Comparison of ENCODE assay signal across 13 cellular contexts in genomic region chr7:7134036-7134435, GRCh38. TPM values are rescaled to one million over a fixed set of nuclear protein-coding genes. Genes with fewer than 3 reads are reported as not detected.
A peak's percentile ranks its signal among the peaks of the same experiment; 100 is the strongest.
DNase-seq lines count a peak whose midpoint lies in the region; ATAC-seq and TF ChIP-seq lines count a peak whose summit lies in the region.
"Had no signal": no experiment of that assay in that cellular context is flagged by ENCODE, and none has a peak within 500 bp of the region (broad histone marks: within the 10 kb centered on the region; RNA-seq: fewer than 3 reads in every experiment).

No MANE protein-coding gene starts in this region.

- ATAC-seq in Right ventricle myocardium superior (ENCODE audit: poor library complexity) (peak; percentile 62), left cardiac atrium (no peak), sciatic nerve (peak; percentile 38), natural killer cell (no peak)
- ATAC-seq: HCT116 had no signal

- intact Hi-C loops in Right ventricle myocardium superior (cut with DNase I) = no loop called here
- intact Hi-C loops in left cardiac atrium (cut with DNase I) = no loop called here
- intact Hi-C loops in sciatic nerve (cut with DNase I) = no loop called here
- intact Hi-C loops in natural killer cell (cut with micrococcal nuclease) = no loop called here

- peaks cover 74% of the 10 kb centered on the region for H3K9me3 ChIP-seq in endodermal cell (ENCODE audit: control insufficient read depth, low read length)

- no peaks in the 10 kb centered on the region for H3K27me3 Mint-ChIP-seq in endodermal cell (ENCODE audit: insufficient read depth)
- H3K27me3 Mint-ChIP-seq in natural killer cell (ENCODE audit: low read depth in 2 of 2) = no peaks in the 10 kb centered on the region

- peak overlapping the region; percentile 13 for H3K4me3 ChIP-seq in endodermal cell (ENCODE audit: low read length)
- H3K4me3 ChIP-seq: BLaER1 treated with 17β-estradiol and CSF1 and Interleukin-3, amounts not matched to agents 10 nM and 100 nM had no signal

- H3K4me1 Mint-ChIP-seq in endodermal cell = peaks cover 14% of the 10 kb centered on the region
- H3K4me1 Mint-ChIP-seq in natural killer cell = peaks cover 14 to 15% of the 10 kb centered on the region in 2 donors

- peaks cover 24% of the 10 kb centered on the region for H3K9me3 Mint-ChIP-seq in endodermal cell
- H3K9me3 Mint-ChIP-seq in natural killer cell = no peaks in the 10 kb centered on the region

- H3K27ac ChIP-seq in endodermal cell (ENCODE audit: low read depth, low read length) = no peak overlapping the region
- H3K27ac ChIP-seq: BLaER1 treated with 17β-estradiol and CSF1 and Interleukin-3, amounts not matched to agents 10 nM and 100 nM; HL-60 had no signal

- H3K4me1 ChIP-seq in endodermal cell (ENCODE audit: control insufficient read depth, insufficient read depth, low read length) = peaks cover 2% of the 10 kb centered on the region
- H3K4me1 ChIP-seq: BLaER1 treated with 17β-estradiol and CSF1 and Interleukin-3, amounts not matched to agents 10 nM and 100 nM had no signal

- H3K4me3 Mint-ChIP-seq in endodermal cell = no peak overlapping the region
- H3K4me3 Mint-ChIP-seq in natural killer cell = no peak overlapping the region

- peaks cover 6% of the 10 kb centered on the region for H3K36me3 ChIP-seq in endodermal cell (ENCODE audit: control insufficient read depth, insufficient read depth, low read length)
- H3K36me3 ChIP-seq: BLaER1 treated with 17β-estradiol and CSF1 and Interleukin-3, amounts not matched to agents 10 nM and 100 nM had no signal

- H3K36me3 Mint-ChIP-seq in endodermal cell (ENCODE audit: low read depth) (no peaks in the 10 kb centered on the region), natural killer cell (no peaks in the 10 kb centered on the region)
- H3K36me3 Mint-ChIP-seq: CD4-positive, CD25-positive, alpha-beta regulatory T cell had no signal

- no peak for DNase-seq in Right ventricle myocardium superior
- DNase-seq in left cardiac atrium = no peak
- DNase-seq in NCI-H526 treated with DMSO at 0.1 percent for 48 hours (lab: John Stamatoyannopoulos, UW) = peak; percentile 19
- DNase-seq in endodermal cell = no peak
- no peak for DNase-seq in sciatic nerve (ENCODE audit: low spot score)
- no peak for DNase-seq in natural killer cell
- DNase-seq in foreskin melanocyte = no peak
- DNase-seq: 8988T; CD4-positive, CD25-positive, alpha-beta regulatory T cell; DMS53 had no signal

- no peak overlapping the region for H3K9ac ChIP-seq in endodermal cell (ENCODE audit: extremely low read depth, low read length, poor library complexity, severe bottlenecking)
- H3K9ac ChIP-seq: BLaER1 treated with 17β-estradiol and CSF1 and Interleukin-3, amounts not matched to agents 10 nM and 100 nM had no signal

- 99% methylated on average over 2 of the region's 2 CpGs; no CpG with 5 or more reads in 1 of the 2 experiments for WGBS in endodermal cell (ENCODE audit: insufficient coverage in 1 of 2, insufficient read length in 1 of 2), 2 experiments

- no peaks in the 10 kb centered on the region for H3K27me3 ChIP-seq in endodermal cell (ENCODE audit: control insufficient read depth, insufficient read depth, low read length, poor library complexity, severe bottlenecking)
- H3K27me3 ChIP-seq: BLaER1 treated with 17β-estradiol and CSF1 and Interleukin-3, amounts not matched to agents 10 nM and 100 nM had no signal

- TF ChIP-seq CTCF in endodermal cell (conservative IDR thresholded peaks at IDR 0.05) (no peak), natural killer cell (IDR thresholded peaks at IDR 0.05) (no peak)

- H3K27ac Mint-ChIP-seq in endodermal cell (no peak overlapping the region), natural killer cell (no peak overlapping the region)
- H3K27ac Mint-ChIP-seq: CD4-positive, CD25-positive, alpha-beta regulatory T cell had no signal

RNA-seq across cellular contexts. Expression of gene C1GALT1, which starts 48.3 kb away (rescaled TPM):
- total RNA-seq in Right ventricle myocardium superior (14.1 TPM), left cardiac atrium (10 to 100 TPM; 17.2 to 21.6 TPM), endodermal cell (100 to 1,000 TPM in 1 of 2 donors, 10 to 100 TPM in 1; 65.7 to 132 TPM), sciatic nerve (37.5 TPM), natural killer cell (10 to 100 TPM; 54.5 to 64.5 (median 63.7) TPM)
- polyA plus RNA-seq in endodermal cell (2013, experiment 1 of 2) = 38.2 TPM
- polyA plus RNA-seq in endodermal cell (2013, experiment 2 of 2) = 48.4 TPM

Comparison
In these comparisons a context has a peak if more than half of its experiments do, and no peak if none do; other contexts are left out.
1. ATAC-seq: peak in Right ventricle myocardium superior (single experiment) and sciatic nerve (single experiment); none in left cardiac atrium (0 of 2) and natural killer cell (0 of 3).